Comparison of ENCODE assay signal across 23 cellular contexts in genomic region chr3:155889212-155889611, GRCh38. TPM values are rescaled to one million over a fixed set of nuclear protein-coding genes. Genes with fewer than 3 reads are reported as not detected.
A peak's percentile ranks its signal among the peaks of the same experiment; 100 is the strongest.
DNase-seq lines count a peak whose midpoint lies in the region; ATAC-seq and TF ChIP-seq lines count a peak whose summit lies in the region.
"Had no signal": no experiment of that assay in that cellular context is flagged by ENCODE, and none has a peak within 500 bp of the region (broad histone marks: within the 10 kb centered on the region; RNA-seq: fewer than 3 reads in every experiment).

No MANE protein-coding gene starts in this region.

- ATAC-seq in activated naive CD4-positive, alpha-beta T cell treated with anti-CD3 and anti-CD28 coated beads, Interleukin-2, amount 50 U/mL, for 72 hours = no peak
- ATAC-seq: right cardiac atrium had no signal

- H3K36me3 Mint-ChIP-seq in activated naive CD4-positive, alpha-beta T cell treated with anti-CD3 and anti-CD28 coated beads, Interleukin-2, amount 50 U/mL, for 72 hours = peaks cover 0 to 6% of the 10 kb centered on the region in 2 donors
- peaks cover 12% of the 10 kb centered on the region for H3K36me3 Mint-ChIP-seq in HFFc6 (ENCODE audit: low read depth)
- H3K36me3 Mint-ChIP-seq in chondrocyte (ENCODE audit: low read depth) = peaks cover 4% of the 10 kb centered on the region
- peaks cover 22% of the 10 kb centered on the region for H3K36me3 Mint-ChIP-seq in neural progenitor cell
- H3K36me3 Mint-ChIP-seq in activated CD4-positive, alpha-beta memory T cell treated with anti-CD3 and anti-CD28 coated beads, Interleukin-2, amount 10 ng/mL, durations not matched to agents 7 days and 5 days (ENCODE audit: low read depth) = peaks cover 18% of the 10 kb centered on the region

- H3K4me1 Mint-ChIP-seq in HFFc6 (ENCODE audit: low read depth) (peaks cover 43% of the 10 kb centered on the region), chondrocyte (ENCODE audit: low read depth) (peaks cover 34% of the 10 kb centered on the region), neural progenitor cell (peaks cover 5% of the 10 kb centered on the region)
- peaks cover 36% of the 10 kb centered on the region for H3K4me1 Mint-ChIP-seq in activated CD4-positive, alpha-beta memory T cell treated with anti-CD3 and anti-CD28 coated beads, Interleukin-2, amount 10 ng/mL, durations not matched to agents 7 days and 5 days

- H3K4me2 ChIP-seq in neural progenitor cell = no peak overlapping the region

- no peaks in the 10 kb centered on the region for H3K9me3 ChIP-seq in neural progenitor cell (ENCODE audit: low read depth)
- H3K9me3 ChIP-seq: SJSA1, spleen, transverse colon had no signal

- peak overlapping the region; percentile 19 to 68 for H3K27ac Mint-ChIP-seq in activated naive CD4-positive, alpha-beta T cell treated with anti-CD3 and anti-CD28 coated beads, Interleukin-2, amount 50 U/mL, for 72 hours
- H3K27ac Mint-ChIP-seq in HFFc6 = peak overlapping the region; percentile 42; the same call in 1 of the 2 replicates
- peak overlapping the region; percentile 24 for H3K27ac Mint-ChIP-seq in chondrocyte (ENCODE audit: unreplicated experiment)
- H3K27ac Mint-ChIP-seq in neural progenitor cell = no peak overlapping the region
- no peak overlapping the region for H3K27ac Mint-ChIP-seq in activated CD4-positive, alpha-beta memory T cell treated with anti-CD3 and anti-CD28 coated beads, Interleukin-2, amount 10 ng/mL, durations not matched to agents 7 days and 5 days
- H3K27ac Mint-ChIP-seq: activated CD8-positive, alpha-beta memory T cell treated with anti-CD3 and anti-CD28 coated beads, Interleukin-2, amount 10 ng/mL, durations not matched to agents 7 days and 5 days; B cell had no signal

- peaks cover 5% of the 10 kb centered on the region for H3F3A ChIP-seq in neural progenitor cell (ENCODE audit: low read depth)

- POLR2A ChIA-PET in activated CD4-positive, alpha-beta memory T cell treated with anti-CD3 and anti-CD28 coated beads, Interleukin-2, amount 10 ng/mL, durations not matched to agents 7 days and 5 days (lab: Charles Lee) = interaction anchor here (1.4 kb wide), 1 partner anchor 16 kb away, joined by 3 read pairs; no protein-coding TSS in a partner anchor

- no peak overlapping the region for H3K9ac ChIP-seq in neural progenitor cell

- H3K9me3 Mint-ChIP-seq in activated naive CD4-positive, alpha-beta T cell treated with anti-CD3 and anti-CD28 coated beads, Interleukin-2, amount 50 U/mL, for 72 hours = no peaks in the 10 kb centered on the region
- H3K9me3 Mint-ChIP-seq in HFFc6 (no peaks in the 10 kb centered on the region), chondrocyte (ENCODE audit: low read depth) (no peaks in the 10 kb centered on the region), neural progenitor cell (no peaks in the 10 kb centered on the region)
- H3K9me3 Mint-ChIP-seq in activated CD4-positive, alpha-beta memory T cell treated with anti-CD3 and anti-CD28 coated beads, Interleukin-2, amount 10 ng/mL, durations not matched to agents 7 days and 5 days = no peaks in the 10 kb centered on the region

- no peaks in the 10 kb centered on the region for H3K4me1 ChIP-seq in neural progenitor cell
- H3K4me1 ChIP-seq: SJSA1 had no signal

- H2AFZ ChIP-seq in neural progenitor cell (replicated peaks) = no peak overlapping the region

- H3K4me3 ChIP-seq in neural progenitor cell = no peak overlapping the region
- H3K4me3 ChIP-seq: SJSA1, spleen, transverse colon had no signal

- H3K36me3 ChIP-seq in neural progenitor cell = peaks cover 9% of the 10 kb centered on the region

- peak overlapping the region; percentile 32 for H3K27ac ChIP-seq in neural progenitor cell
- H3K27ac ChIP-seq: epithelial cell of prostate, SJSA1, transverse colon, VCaP had no signal

- CTCF ChIA-PET in activated CD4-positive, alpha-beta memory T cell treated with anti-CD3 and anti-CD28 coated beads, Interleukin-2, amount 10 ng/mL, durations not matched to agents 7 days and 5 days (lab: Charles Lee) = no interaction called here

- DNase-seq in activated naive CD4-positive, alpha-beta T cell treated with anti-CD3 and anti-CD28 coated beads, Interleukin-2, amount 50 U/mL, for 72 hours (ENCODE audit: low spot score in 2 of 2) = no peak
- DNase-seq in activated naive CD4-positive, alpha-beta T cell treated with anti-CD3 and anti-CD28 coated beads, Interleukin-2, amount 50 U/mL, for 16 hours = no peak
- DNase-seq in HFFc6 (no peak), chondrocyte (ENCODE audit: low spot score) (no peak), neural progenitor cell (ENCODE audit: low spot score) (no peak), NCI-H345 (lab: John Stamatoyannopoulos, UW) (no peak), SIG-M5 treated with dmso at 0.1 percent for 504 hours (lab: John Stamatoyannopoulos, UW; ENCODE audit: unreplicated experiment) (no peak)
- no peak for DNase-seq in activated CD4-positive, alpha-beta memory T cell treated with anti-CD3 and anti-CD28 coated beads, Interleukin-2, amount 10 ng/mL, durations not matched to agents 7 days and 5 days
- DNase-seq: activated CD4-positive, alpha-beta T cell treated with anti-CD3 and anti-CD28 coated beads for 48 hours; activated CD8-positive, alpha-beta memory T cell treated with anti-CD3 and anti-CD28 coated beads, Interleukin-2, amount 10 ng/mL, durations not matched to agents 7 days and 5 days; activated effector memory CD4-positive, alpha-beta T cell treated with Interleukin-2 at 50 U/mL for 16 hours; DMS79 treated with DMSO at 0.1 percent for 48 hours; GF-D8; NCI-H1105; NCI-H2029; NCI-H526 treated with DMSO at 0.1 percent for 48 hours; right cardiac atrium; spleen; transverse colon had no signal

- H3K79me2 ChIP-seq in neural progenitor cell (ENCODE audit: low read depth) = peaks cover 100% of the 10 kb centered on the region

- H3K27me3 Mint-ChIP-seq in HFFc6 (ENCODE audit: insufficient read depth) = no peaks in the 10 kb centered on the region
- no peaks in the 10 kb centered on the region for H3K27me3 Mint-ChIP-seq in chondrocyte (ENCODE audit: low read depth)
- H3K27me3 Mint-ChIP-seq in neural progenitor cell (ENCODE audit: insufficient read depth, low read depth) = peaks cover 2% of the 10 kb centered on the region
- no peaks in the 10 kb centered on the region for H3K27me3 Mint-ChIP-seq in activated CD4-positive, alpha-beta memory T cell treated with anti-CD3 and anti-CD28 coated beads, Interleukin-2, amount 10 ng/mL, durations not matched to agents 7 days and 5 days
- H3K27me3 Mint-ChIP-seq: activated CD8-positive, alpha-beta memory T cell treated with anti-CD3 and anti-CD28 coated beads, Interleukin-2, amount 10 ng/mL, durations not matched to agents 7 days and 5 days; B cell had no signal

- no peaks in the 10 kb centered on the region for H3K27me3 ChIP-seq in neural progenitor cell
- H3K27me3 ChIP-seq: SJSA1, spleen, transverse colon had no signal

- H4K20me1 ChIP-seq in neural progenitor cell (ENCODE audit: low read depth) = peaks cover 68% of the 10 kb centered on the region

- H3K4me3 Mint-ChIP-seq in HFFc6 (no peak overlapping the region), chondrocyte (ENCODE audit: unreplicated experiment) (no peak overlapping the region), neural progenitor cell (no peak overlapping the region)
- H3K4me3 Mint-ChIP-seq in activated CD4-positive, alpha-beta memory T cell treated with anti-CD3 and anti-CD28 coated beads, Interleukin-2, amount 10 ng/mL, durations not matched to agents 7 days and 5 days = no peak overlapping the region
- H3K4me3 Mint-ChIP-seq: activated CD8-positive, alpha-beta memory T cell treated with anti-CD3 and anti-CD28 coated beads, Interleukin-2, amount 10 ng/mL, durations not matched to agents 7 days and 5 days; B cell had no signal

- no peak for TF ChIP-seq CTCF in HFFc6 (IDR thresholded peaks at IDR 0.05)
- TF ChIP-seq CTCF in chondrocyte (IDR thresholded peaks at IDR 0.05) = no peak
- no peak for TF ChIP-seq CTCF in neural progenitor cell (IDR thresholded peaks at IDR 0.05)

RNA-seq across cellular contexts. Expression of gene GMPS, which starts 18.8 kb away (rescaled TPM):
- total RNA-seq in activated naive CD4-positive, alpha-beta T cell treated with anti-CD3 and anti-CD28 coated beads, Interleukin-2, amount 50 U/mL, for 72 hours = 100 to 1,000 TPM; 116 to 122 TPM
- 10 to 100 TPM; 63.5 to 90.2 (median 75.0) TPM for total RNA-seq in HFFc6 (2021; fragmentation: NEBNext Ultra II Directional; extraction: Animal tissue kit (Norgen Biotek cat#: 25700))
- total RNA-seq in chondrocyte (56.0 to 66.8 TPM (median 56.4 TPM) in 3 replicates), neural progenitor cell (ENCODE audit: low replicate concordance) (156 and 279 TPM in 2 replicates)
- total RNA-seq in activated CD4-positive, alpha-beta memory T cell treated with anti-CD3 and anti-CD28 coated beads, Interleukin-2, amount 10 ng/mL, durations not matched to agents 7 days and 5 days = 100 to 1,000 TPM; 106 to 111 TPM

RNA-seq across cellular contexts. Expression of gene SLC33A1, which starts 35.0 kb away (rescaled TPM):
- 10 to 100 TPM; 23.5 to 25.1 TPM for total RNA-seq in activated naive CD4-positive, alpha-beta T cell treated with anti-CD3 and anti-CD28 coated beads, Interleukin-2, amount 50 U/mL, for 72 hours
- total RNA-seq in HFFc6 (2021; fragmentation: NEBNext Ultra II Directional; extraction: Animal tissue kit (Norgen Biotek cat#: 25700)) = 10 to 100 TPM; 20.7 to 31.8 (median 26.9) TPM
- total RNA-seq in chondrocyte (30.0 to 39.5 TPM (median 31.3 TPM) in 3 replicates), neural progenitor cell (ENCODE audit: low replicate concordance) (21.8 and 27.4 TPM in 2 replicates)
- total RNA-seq in activated CD4-positive, alpha-beta memory T cell treated with anti-CD3 and anti-CD28 coated beads, Interleukin-2, amount 10 ng/mL, durations not matched to agents 7 days and 5 days = 10 to 100 TPM; 31.6 to 34.2 TPM

Comparison
In these comparisons a context has a peak if more than half of its experiments do, and no peak if none do; other contexts are left out.
1. H3K27ac Mint-ChIP-seq: peak in activated naive CD4-positive, alpha-beta T cell treated with anti-CD3 and anti-CD28 coated beads, Interleukin-2, amount 50 U/mL, for 72 hours (2 of 2), HFFc6 (single experiment) and chondrocyte (single experiment); none in neural progenitor cell (single experiment) and activated CD4-positive, alpha-beta memory T cell treated with anti-CD3 and anti-CD28 coated beads, Interleukin-2, amount 10 ng/mL, durations not matched to agents 7 days and 5 days (single experiment).